ENCODE assay signal across 8 cellular contexts in genomic region chr4:5050520-5050955, GRCh38. TPM values are rescaled to one million over a fixed set of nuclear protein-coding genes. Genes with fewer than 3 reads are reported as not detected.
DNase-seq lines count a peak whose midpoint lies in the region; ATAC-seq and TF ChIP-seq lines count a peak whose summit lies in the region.

No MANE protein-coding gene starts in this region.

- no peak for ATAC-seq in GM19455 (IDR thresholded peaks at IDR 0.05; ENCODE audit: unreplicated experiment)

- DNase-seq in AG10803 (ENCODE audit: low read depth) (peak; percentile 81), NCI-H128 (lab: John Stamatoyannopoulos, UW; ENCODE audit: unreplicated experiment) (peak; percentile 16), fibroblast of lung (ENCODE audit: low read depth in 2 of 2) (peak; percentile 74 to 76), tibial artery (peak; percentile 68 to 77)

- peak; percentile 85 for TF ChIP-seq CTCF in AG10803 (conservative IDR thresholded peaks at IDR 0.05; ENCODE audit: low read length)
- TF ChIP-seq CTCF in GM12874 (IDR thresholded peaks at IDR 0.05; ENCODE audit: insufficient read depth, low read depth, low read length): peak; percentile 36; the same call in 1 of the 2 replicates
- TF ChIP-seq CTCF in VCaP (conservative IDR thresholded peaks at IDR 0.05): peak; percentile 84
- TF ChIP-seq CTCF in fibroblast of lung (conservative IDR thresholded peaks at IDR 0.05 in 1 of 2, IDR thresholded peaks at IDR 0.05 in 1 of 2; ENCODE audit: low read depth in 1 of 2, low read length in 2 of 2): peak; percentile 75 to 80
- peak; percentile 58 to 63 for TF ChIP-seq CTCF in tibial artery (IDR thresholded peaks at IDR 0.05)

- H3K36me3 ChIP-seq in fibroblast of lung (ENCODE audit: control insufficient read depth, insufficient read depth, low read length) (no peaks in the 10 kb centered on the region), mucosa of rectum (ENCODE audit: control insufficient read depth in 2 of 2, insufficient read depth in 2 of 2, low read length in 2 of 2) (no peaks in the 10 kb centered on the region), tibial artery (no peaks in the 10 kb centered on the region)

- peaks cover 8% of the 10 kb centered on the region for H3K27me3 ChIP-seq in fibroblast of lung (ENCODE audit: control insufficient read depth, insufficient read depth, low read length)
- peaks cover 6 to 9% of the 10 kb centered on the region in 2 donors for H3K27me3 ChIP-seq in mucosa of rectum (ENCODE audit: control insufficient read depth in 2 of 2, insufficient read depth in 2 of 2, low read length in 2 of 2)
- H3K27me3 ChIP-seq in tibial artery: no peaks in the 10 kb centered on the region

- H3K79me2 ChIP-seq in fibroblast of lung (ENCODE audit: control insufficient read depth, insufficient read depth, low read length): no peaks in the 10 kb centered on the region

- H3K4me3 ChIP-seq in AG10803 (ENCODE audit: low read length) (peak overlapping the region; percentile 73), fibroblast of lung (replicated peaks in 1 of 4; ENCODE audit: control extremely low read depth in 1 of 4, insufficient read depth in 1 of 4, low read depth in 3 of 4, low read length in 4 of 4) (peak overlapping the region; percentile 39 to 66 (median 56)), mucosa of rectum (ENCODE audit: low read length in 2 of 2) (peak overlapping the region; percentile 57 to 67), tibial artery (peak overlapping the region; percentile 56 to 63)

- H3K27ac ChIP-seq in VCaP (peak overlapping the region; percentile 30; the same call in 1 of the 2 replicates), fibroblast of lung (ENCODE audit: insufficient read depth, low read length) (no peak overlapping the region), mucosa of rectum (ENCODE audit: low read depth in 2 of 2, low read length in 2 of 2) (no peak overlapping the region), tibial artery (peak overlapping the region; percentile 21 to 44)

- peak overlapping the region; percentile 97 for H3K4me2 ChIP-seq in fibroblast of lung (ENCODE audit: extremely low read depth, insufficient read depth, low read length)

- H2AFZ ChIP-seq in fibroblast of lung (ENCODE audit: low read length): peak overlapping the region; percentile 84

- intact Hi-C loops in tibial artery (cut with DNase I; ENCODE audit: low total_unique reads): loop anchor here (10.0 kb wide), 1 partner anchor 764 kb away; no protein-coding TSS in a partner anchor

- H3K4me1 ChIP-seq in fibroblast of lung (ENCODE audit: control insufficient read depth, extremely low read depth, insufficient read depth, low read length) (peaks cover 2% of the 10 kb centered on the region), mucosa of rectum (ENCODE audit: control insufficient read depth in 2 of 2, insufficient read depth in 2 of 2, low read length in 2 of 2) (peaks cover 2 to 4% of the 10 kb centered on the region in 2 donors), tibial artery (peaks cover 0 to 31% (median 20%) of the 10 kb centered on the region in 4 donors)

- no peaks in the 10 kb centered on the region for H3K9me3 ChIP-seq in fibroblast of lung (ENCODE audit: control insufficient read depth, insufficient read depth, low read depth, low read length)
- no peaks in the 10 kb centered on the region for H3K9me3 ChIP-seq in mucosa of rectum (ENCODE audit: control insufficient read depth in 2 of 2, low read length in 2 of 2)
- no peaks in the 10 kb centered on the region for H3K9me3 ChIP-seq in tibial artery

- H3K9ac ChIP-seq in fibroblast of lung (ENCODE audit: insufficient read depth, low read length) (peak overlapping the region; percentile 48), mucosa of rectum (ENCODE audit: low read depth in 1 of 2, low read length in 2 of 2) (no peak overlapping the region)

- H4K20me1 ChIP-seq in fibroblast of lung (ENCODE audit: control insufficient read depth, extremely low read depth, insufficient read depth, low read length): no peaks in the 10 kb centered on the region

RNA-seq across cellular contexts. Expression of gene STK32B, which starts 0.7 kb away (rescaled TPM):
- total RNA-seq in fibroblast of lung: under 0.01 and 0.50 TPM in 2 replicates
- 1.3 and 1.4 TPM in 2 replicates for polyA plus RNA-seq in fibroblast of lung
- polyA plus RNA-seq in fibroblast of lung (2012): 1.3 and 1.7 TPM in 2 replicates
- polyA minus RNA-seq in fibroblast of lung (ENCODE audit: low replicate concordance): 0.98 and 4.7 TPM in 2 replicates

RNA-seq across cellular contexts. Expression of gene CYTL1, which starts 31.3 kb away (rescaled TPM):
- 0.17 TPM in 1 of 2 replicates, not detected in the other for total RNA-seq in fibroblast of lung
- polyA plus RNA-seq in fibroblast of lung: 6.9 TPM in 1 of 2 replicates, not detected in the other
- polyA plus RNA-seq in fibroblast of lung (2012): 4.3 TPM in 1 of 2 replicates, not detected in the other
- not detected in 2 replicates for polyA minus RNA-seq in fibroblast of lung (ENCODE audit: low replicate concordance)

Comparison
In these comparisons a context has a peak if more than half of its experiments do, and no peak if none do; other contexts are left out.
1. DNase-seq: peak in every context shown above with its lines; median percentile 81 in AG10803; 75 in fibroblast of lung; 72 in tibial artery; 16 in NCI-H128.
2. H3K27ac ChIP-seq: peak in VCaP (single experiment) and tibial artery (2 of 2); none in fibroblast of lung (single experiment) and mucosa of rectum (0 of 2).
3. Peak in every context shown above with its lines, with median percentiles within 50 percentile points of each other: H3K4me3 ChIP-seq and CTCF ChIP-seq.